In genomic region chr19:2050991-2051770, GRCh38 we compare ENCODE assay signal across 8 cellular contexts. TPM values are rescaled to one million over a fixed set of nuclear protein-coding genes. Genes with fewer than 3 reads are reported as not detected.
DNase-seq lines count a peak whose midpoint lies in the region; ATAC-seq, FAIRE-seq and TF ChIP-seq lines count a peak whose summit lies in the region.

TSS of gene MKNK2 (minus strand) at chr19:2051244. CDS start at chr19:2050851, 393 bp downstream.

- peak within 1 kb of the TSS; percentile 77 for H2AFZ ChIP-seq in PC-3 (ENCODE audit: low read length)

- no peak for FAIRE-seq in D721Med (lab: Jason Lieb, UNC)

- no peaks in the 10 kb centered on the region for H3F3A ChIP-seq in PC-3 (ENCODE audit: low read length, unreplicated experiment)

- H3K4me2 ChIP-seq in PC-3 (ENCODE audit: low read length) = peak within 1 kb of the TSS; percentile 93

- DNase-seq in D721Med (ENCODE audit: insufficient read length, low spot score) (peak; percentile 90), HuH-7 (ENCODE audit: low spot score) (peak; percentile 84), PC-3 (peak; percentile 82)
- peak; percentile 98 for DNase-seq in activated T-cell treated with anti-CD3 and anti-CD28 coated beads, Interleukin-2, amount 50 U/mL, for 24 hours
- peak; percentile 84 to 92 for DNase-seq in stimulated activated CD8-positive, alpha-beta memory T cell treated with anti-CD3 and anti-CD28 coated beads, Interleukin-7, amount 100 ng/mL, for 4 hours (ENCODE audit: low read depth in 2 of 2)

- WGBS in esophagus, 2 donors = 1% methylated on average over 57 to 92 of the region's 92 CpGs

- H3K9me3 ChIP-seq in PC-3 (ENCODE audit: low read length) (no peaks in the 10 kb centered on the region), esophagus (ENCODE audit: control insufficient read depth in 2 of 2, insufficient read depth in 1 of 2, low read depth in 1 of 2, low read length in 1 of 2) (peaks cover 0 to 3% of the 10 kb centered on the region in 2 donors), muscle layer of duodenum (ENCODE audit: control insufficient read depth in 1 of 2, low read length in 2 of 2) (no peaks in the 10 kb centered on the region)

- H3K4me1 Mint-ChIP-seq in activated T-cell treated with anti-CD3 and anti-CD28 coated beads, Interleukin-2, amount 50 U/mL, for 24 hours (ENCODE audit: low read depth) = peaks cover 51% of the 10 kb centered on the region

- peak within 1 kb of the TSS; percentile 14; the same call in 1 of the 2 replicates for H3K27ac ChIP-seq in PC-3 (ENCODE audit: low read length)
- H3K27ac ChIP-seq in esophagus (ENCODE audit: low read depth in 2 of 2, low read length in 1 of 2) = peak within 1 kb of the TSS; percentile 98
- H3K27ac ChIP-seq in muscle layer of duodenum (ENCODE audit: low read length) = peak within 1 kb of the TSS; percentile 80

- POLR2A ChIA-PET in PC-3 (lab: Charles Lee; ENCODE audit: unreplicated experiment) = interaction anchor here (0.6 to 0.8 kb wide), 2 partner anchors 101 to 196 kb away, joined by 3 to 6 read pairs; no protein-coding TSS in a partner anchor

- CTCF ChIA-PET in PC-3 (lab: Charles Lee) = no interaction called here

- TF ChIP-seq CTCF in D721Med (IDR thresholded peaks at IDR 0.05; ENCODE audit: insufficient read depth, missing control alignments) (peak; percentile 49), PC-3 (conservative IDR thresholded peaks at IDR 0.05; ENCODE audit: low read depth, low read length) (peak; percentile 33)

- no TSS peak for BruUV-seq in PC-3 (replicated peaks; lab: Mats Ljungman, UMichigan)

- H3K9me3 Mint-ChIP-seq in activated T-cell treated with anti-CD3 and anti-CD28 coated beads, Interleukin-2, amount 50 U/mL, for 24 hours = no peaks in the 10 kb centered on the region

- H3K36me3 ChIP-seq in PC-3 (ENCODE audit: low read depth, low read length) (no peaks in the 10 kb centered on the region), esophagus (ENCODE audit: control insufficient read depth in 2 of 2, insufficient read depth in 2 of 2, low read length in 1 of 2) (peaks cover 0 to 26% of the 10 kb centered on the region in 2 donors), muscle layer of duodenum (ENCODE audit: control insufficient read depth in 1 of 2, insufficient read depth in 2 of 2, low read length in 2 of 2) (peaks cover 0 to 10% of the 10 kb centered on the region in 2 donors)

- H3K4me1 ChIP-seq in PC-3 (ENCODE audit: insufficient read depth, low read length) (peaks cover 40% of the 10 kb centered on the region), esophagus (ENCODE audit: control insufficient read depth in 2 of 2, insufficient read depth in 2 of 2, low read length in 1 of 2) (peaks cover 32 to 60% of the 10 kb centered on the region in 2 donors), muscle layer of duodenum (ENCODE audit: control insufficient read depth in 1 of 2, insufficient read depth in 2 of 2, low read length in 2 of 2) (peaks cover 18 to 56% of the 10 kb centered on the region in 2 donors)

- H3K27me3 ChIP-seq in PC-3 (ENCODE audit: low read length) = no peaks in the 10 kb centered on the region
- no peaks in the 10 kb centered on the region for H3K27me3 ChIP-seq in esophagus (ENCODE audit: control insufficient read depth in 1 of 2, insufficient read depth in 2 of 2, low read length in 2 of 2)
- no peaks in the 10 kb centered on the region for H3K27me3 ChIP-seq in muscle layer of duodenum (ENCODE audit: low read depth, low read length)

- peak within 1 kb of the TSS; percentile 83 for H3K4me3 Mint-ChIP-seq in activated T-cell treated with anti-CD3 and anti-CD28 coated beads, Interleukin-2, amount 50 U/mL, for 24 hours

- H3K79me2 ChIP-seq in PC-3 (ENCODE audit: low read length) = peaks cover 46% of the 10 kb centered on the region

- ATAC-seq in GM21381 (IDR thresholded peaks at IDR 0.05; ENCODE audit: unreplicated experiment) (peak; percentile 46), PC-3 (peak; percentile 70)

- H3K9me2 ChIP-seq in PC-3 (replicated peaks; ENCODE audit: low read length) = no peaks in the 10 kb centered on the region

- H3K9ac ChIP-seq in PC-3 (ENCODE audit: low read length) = peak within 1 kb of the TSS; percentile 75

- peaks cover 37% of the 10 kb centered on the region for H4K20me1 ChIP-seq in PC-3 (ENCODE audit: low read length)

- H3K27me3 Mint-ChIP-seq in activated T-cell treated with anti-CD3 and anti-CD28 coated beads, Interleukin-2, amount 50 U/mL, for 24 hours = no peaks in the 10 kb centered on the region

- H3K4me3 ChIP-seq in PC-3 (ENCODE audit: low read length) (peak within 1 kb of the TSS; percentile 80), esophagus (ENCODE audit: low read depth in 1 of 2, low read length in 2 of 2) (peak within 1 kb of the TSS; percentile 74 to 88), muscle layer of duodenum (ENCODE audit: low read depth in 1 of 2, low read length in 2 of 2) (peak within 1 kb of the TSS; percentile 80 to 99)

- intact Hi-C loops in PC-3 (cut with micrococcal nuclease) = no loop called here

- peak within 1 kb of the TSS; percentile 95 for H3K27ac Mint-ChIP-seq in activated T-cell treated with anti-CD3 and anti-CD28 coated beads, Interleukin-2, amount 50 U/mL, for 24 hours

- peaks cover 22% of the 10 kb centered on the region for H3K36me3 Mint-ChIP-seq in activated T-cell treated with anti-CD3 and anti-CD28 coated beads, Interleukin-2, amount 50 U/mL, for 24 hours (ENCODE audit: low read depth)

RNA-seq across cellular contexts. Expression of gene MKNK2, which starts in this region (rescaled TPM):
- total RNA-seq in PC-3 (2014; rRNA removed) = 95.4 and 96.8 TPM in 2 replicates
- polyA plus RNA-seq in esophagus = 100 to 1,000 TPM; 167 to 244 TPM

Comparison
In these comparisons a context has a peak if more than half of its experiments do, and no peak if none do; other contexts are left out.
1. Peak in every context shown above with its lines: DNase-seq, ATAC-seq, H3K4me3 ChIP-seq and H3K27ac ChIP-seq.
2. H3K27ac ChIP-seq: peak in every context shown above with its lines; median percentile 98 in esophagus; 80 in muscle layer of duodenum; 14 in PC-3.